In the genomic region with DNA sequence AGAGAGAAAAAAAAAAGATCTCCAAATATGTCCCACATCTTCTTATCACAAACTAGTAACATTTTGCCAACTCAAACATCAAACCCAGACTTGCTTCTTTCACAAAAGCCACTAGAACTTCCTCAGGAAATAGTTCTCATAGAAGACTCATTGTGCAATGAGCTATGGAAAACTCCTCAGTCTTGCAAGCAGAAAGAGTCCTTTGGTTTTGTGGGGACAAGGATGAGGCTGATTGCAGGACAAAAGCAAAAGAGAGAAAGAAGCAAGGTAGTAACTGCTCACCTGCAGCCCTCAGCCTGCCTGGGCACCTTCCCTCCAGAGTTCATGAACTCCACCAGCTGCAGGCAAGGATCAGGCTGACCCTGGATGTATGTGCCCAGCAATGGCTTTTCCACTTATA, we compare ENCODE assay signal across 20 cellular contexts.
"Had no signal": no experiment of that assay in that cellular context is flagged by ENCODE, and none has a peak within 500 bp of the region (broad histone marks: within the 10 kb centered on the region; RNA-seq: fewer than 3 reads in every experiment).

No MANE protein-coding gene starts in this region.

- H3K9me3 ChIP-seq: pancreas, thyroid gland had no signal

- H3K4me3 ChIP-seq: gastroesophageal sphincter, lower lobe of right lung, pancreas, sigmoid colon, thyroid gland had no signal

- H3K27ac Mint-ChIP-seq: activated naive CD4-positive, alpha-beta T cell treated with anti-CD3 and anti-CD28 coated beads, Interleukin-2, amount 50 U/mL, for 24 hours; activated T-cell treated with anti-CD3 and anti-CD28 coated beads, Interleukin-2, amount 50 U/mL, for 72 hours; endodermal cell; natural killer cell; stimulated activated memory B cell treated with anti-CD40 and anti-IgM and Interleukin-4, amounts not matched to agents 10 μg/mL and 1 μg/mL and 100 μg/mL, for 72 hours had no signal

- H3K27me3 ChIP-seq: gastroesophageal sphincter, pancreas, sigmoid colon, thyroid gland had no signal

- ATAC-seq: activated T-cell treated with anti-CD3 and anti-CD28 coated beads, Interleukin-2, amount 50 U/mL, for 72 hours; gastroesophageal sphincter; lower lobe of right lung; natural killer cell; pancreas; SK-N-SH treated with all-trans-retinoic acid at 6 μM for 48 hours; stimulated activated memory B cell treated with anti-CD40 and anti-IgM and Interleukin-4, amounts not matched to agents 10 μg/mL and 1 μg/mL and 100 μg/mL, for 72 hours had no signal

- H3K27ac ChIP-seq: gastroesophageal sphincter, lower lobe of right lung, pancreas, sigmoid colon, thyroid gland, WERI-Rb-1 had no signal

- DNase-seq: activated CD4-positive, alpha-beta T cell treated with anti-CD3 and anti-CD28 coated beads for 1 hour; activated CD4-positive, alpha-beta T cell treated with anti-CD3 and anti-CD28 coated beads, Interleukin-2, amount 50 U/mL, for 4 hours; activated gamma-delta T cell; activated T-cell treated with anti-CD3 and anti-CD28 coated beads, Interleukin-2, amount 50 U/mL, for 72 hours; caudate nucleus; endodermal cell; erythroblast; immature natural killer cell; kidney glomerular epithelial cell; lower lobe of right lung; natural killer cell; pancreas; sigmoid colon; stimulated activated CD4-positive, alpha-beta T cell treated with anti-CD3 and anti-CD28 coated beads, Interleukin-4, amount 100 ng/mL, for 4 hours; thyroid gland; WERI-Rb-1 had no signal

- H3K36me3 Mint-ChIP-seq: activated naive CD4-positive, alpha-beta T cell treated with anti-CD3 and anti-CD28 coated beads, Interleukin-2, amount 50 U/mL, for 24 hours; immature natural killer cell; natural killer cell; stimulated activated memory B cell treated with anti-CD40 and anti-IgM and Interleukin-4, amounts not matched to agents 10 μg/mL and 1 μg/mL and 100 μg/mL, for 72 hours had no signal

- FAIRE-seq: pancreas had no signal

- H3K36me3 ChIP-seq: gastroesophageal sphincter, lower lobe of right lung, pancreas, sigmoid colon, thyroid gland, WERI-Rb-1 had no signal

- H3K27me3 Mint-ChIP-seq: activated naive CD4-positive, alpha-beta T cell treated with anti-CD3 and anti-CD28 coated beads, Interleukin-2, amount 50 U/mL, for 24 hours; stimulated activated memory B cell treated with anti-CD40 and anti-IgM and Interleukin-4, amounts not matched to agents 10 μg/mL and 1 μg/mL and 100 μg/mL, for 72 hours had no signal

- H3K4me3 Mint-ChIP-seq: activated naive CD4-positive, alpha-beta T cell treated with anti-CD3 and anti-CD28 coated beads, Interleukin-2, amount 50 U/mL, for 24 hours; activated T-cell treated with anti-CD3 and anti-CD28 coated beads, Interleukin-2, amount 50 U/mL, for 72 hours; endodermal cell; immature natural killer cell; natural killer cell; stimulated activated memory B cell treated with anti-CD40 and anti-IgM and Interleukin-4, amounts not matched to agents 10 μg/mL and 1 μg/mL and 100 μg/mL, for 72 hours had no signal

- H3K4me1 ChIP-seq: gastroesophageal sphincter, pancreas, sigmoid colon, thyroid gland had no signal

- H3K4me1 Mint-ChIP-seq: activated naive CD4-positive, alpha-beta T cell treated with anti-CD3 and anti-CD28 coated beads, Interleukin-2, amount 50 U/mL, for 24 hours; stimulated activated memory B cell treated with anti-CD40 and anti-IgM and Interleukin-4, amounts not matched to agents 10 μg/mL and 1 μg/mL and 100 μg/mL, for 72 hours had no signal
